10 cellular contexts compared by ENCODE assay signal in the genomic region with DNA sequence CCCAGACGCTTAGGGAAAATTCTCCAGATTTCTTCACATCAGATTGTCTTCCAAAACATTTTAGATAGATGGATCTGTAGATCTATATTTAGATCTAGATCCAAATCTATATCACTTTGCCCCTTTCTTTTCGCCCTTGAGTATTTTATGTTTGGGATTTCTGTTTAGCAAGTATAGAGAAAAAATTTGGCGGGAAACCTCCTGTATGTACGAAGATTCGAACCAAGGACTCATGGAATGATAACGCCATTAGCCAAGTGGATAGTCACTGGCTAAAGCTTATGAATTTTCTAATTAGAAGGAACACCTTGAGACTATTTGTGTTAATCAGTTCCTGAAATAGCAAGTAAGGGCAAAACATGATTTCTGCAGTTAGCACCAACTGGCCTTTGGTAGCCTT. TPM values are rescaled to one million over a fixed set of nuclear protein-coding genes. Genes with fewer than 3 reads are reported as not detected.
DNase-seq lines count a peak whose midpoint lies in the region; ATAC-seq, FAIRE-seq and TF ChIP-seq lines count a peak whose summit lies in the region.
"Had no signal": no experiment of that assay in that cellular context is flagged by ENCODE, and none has a peak within 500 bp of the region (broad histone marks: within the 10 kb centered on the region; RNA-seq: fewer than 3 reads in every experiment).

No MANE protein-coding gene starts in this region.

- in situ Hi-C loops in KBM-7 (cut with MboI; ENCODE audit: low pct_unique_long_range_greater_than_20kb, low sequenced_read_pairs), result no loop called here

- no peak for ATAC-seq in central memory CD8-positive, alpha-beta T cell (replicated peaks; ENCODE audit: extremely low read depth, poor library complexity, severe bottlenecking)
- ATAC-seq in natural killer cell (no peak), HG02840 (IDR thresholded peaks at IDR 0.05; ENCODE audit: low FRiP score, unreplicated experiment) (no peak)

- H3K4me1 Mint-ChIP-seq in CD14-positive monocyte, result peaks cover 22% of the 10 kb centered on the region
- peaks cover 23% of the 10 kb centered on the region for H3K4me1 Mint-ChIP-seq in central memory CD8-positive, alpha-beta T cell
- peaks cover 20 to 21% of the 10 kb centered on the region in 2 donors for H3K4me1 Mint-ChIP-seq in natural killer cell

- H3K36me3 Mint-ChIP-seq in CD14-positive monocyte, result no peaks in the 10 kb centered on the region
- peaks cover 17% of the 10 kb centered on the region for H3K36me3 Mint-ChIP-seq in central memory CD8-positive, alpha-beta T cell (ENCODE audit: insufficient read depth)
- no peaks in the 10 kb centered on the region for H3K36me3 Mint-ChIP-seq in natural killer cell

- H3K9me3 Mint-ChIP-seq in CD14-positive monocyte (peaks cover 0 to 1% (median 0%) of the 10 kb centered on the region in 7 donors), natural killer cell (no peaks in the 10 kb centered on the region)
- no peaks in the 10 kb centered on the region for H3K9me3 Mint-ChIP-seq in central memory CD8-positive, alpha-beta T cell

- FAIRE-seq in GM19239 (lab: Jason Lieb, UNC), result no peak
- FAIRE-seq: urothelium cell line had no signal

- TF ChIP-seq CTCF in CD14-positive monocyte (IDR thresholded peaks at IDR 0.05) (no peak), natural killer cell (IDR thresholded peaks at IDR 0.05) (no peak)

- H3K36me3 ChIP-seq in H7 (replicated peaks; ENCODE audit: control insufficient read depth, insufficient read depth, low read length), result no peaks in the 10 kb centered on the region

- DNase-seq in CD14-positive monocyte (ENCODE audit: low spot score), result no peak
- DNase-seq in KBM-7, result peak; percentile 20
- no peak for DNase-seq in central memory CD8-positive, alpha-beta T cell (ENCODE audit: low spot score in 2 of 2)
- no peak for DNase-seq in natural killer cell
- no peak for DNase-seq in H7
- no peak for DNase-seq in GM19239 (ENCODE audit: insufficient read length, low spot score)
- DNase-seq in HuH-7 (ENCODE audit: low spot score), result no peak

- H3K27me3 Mint-ChIP-seq in CD14-positive monocyte (ENCODE audit: low read depth in 3 of 3) (peaks cover 0 to 5% (median 0%) of the 10 kb centered on the region in 3 donors), natural killer cell (ENCODE audit: low read depth in 2 of 2) (no peaks in the 10 kb centered on the region)
- H3K27me3 Mint-ChIP-seq in central memory CD8-positive, alpha-beta T cell, result no peaks in the 10 kb centered on the region

- intact Hi-C loops in CD14-positive monocyte (cut with micrococcal nuclease) (loop anchor here (5.0 to 10.0 kb wide), 2 partner anchors 293 to 295 kb away; a partner anchor contains a TSS), natural killer cell (cut with micrococcal nuclease) (no loop called here)

- H3K4me3 Mint-ChIP-seq in CD14-positive monocyte (peak overlapping the region; percentile 85 to 91), natural killer cell (peak overlapping the region; percentile 98)
- peak overlapping the region; percentile 85 for H3K4me3 Mint-ChIP-seq in central memory CD8-positive, alpha-beta T cell

- H3K27me3 ChIP-seq in H7 (ENCODE audit: control insufficient read depth, insufficient read depth, low read length), result no peaks in the 10 kb centered on the region

- no peak overlapping the region for H3K4me3 ChIP-seq in H7 (ENCODE audit: insufficient read depth, low read depth, low read length)

- H3K27ac Mint-ChIP-seq in CD14-positive monocyte (no peak overlapping the region), natural killer cell (peak overlapping the region; percentile 95 to 99)
- H3K27ac Mint-ChIP-seq in central memory CD8-positive, alpha-beta T cell (ENCODE audit: low read depth), result peak overlapping the region; percentile 97

RNA-seq across cellular contexts. Expression of a gene that starts 1.2 kb away (rescaled TPM):
- under 1 TPM in 1 of 2 donors, not detected in 1; 0.13 TPM for polyA plus RNA-seq in CD14-positive monocyte
- 1 to 10 TPM; 1.2 to 2.9 (median 2.3) TPM for total RNA-seq in natural killer cell
- total RNA-seq in H7 (2014; rRNA removed; shearing (Covaris generic)), result 5.9 and 8.9 TPM in 2 replicates

RNA-seq across cellular contexts. Expression of a gene that starts 1.7 kb away (rescaled TPM):
- polyA plus RNA-seq in CD14-positive monocyte, result under 1 TPM in 1 of 2 donors, not detected in 1; 0.16 TPM
- total RNA-seq in natural killer cell, result 1 to 10 TPM in 1 of 3 donors, under 1 TPM in 2; 0.48 to 3.0 (median 0.73) TPM
- not detected in 2 replicates for total RNA-seq in H7 (2014; rRNA removed; shearing (Covaris generic))
- total RNA-seq: IMR-90 had no signal
- polyA plus RNA-seq: IMR-90 had no signal

Comparison
In these comparisons a context has a peak if more than half of its experiments do, and no peak if none do; other contexts are left out.
1. H3K27ac Mint-ChIP-seq: peak in central memory CD8-positive, alpha-beta T cell (single experiment) and natural killer cell (2 of 2); none in CD14-positive monocyte (0 of 7).
2. Peak in every context shown above with its lines, with median percentiles within 50 percentile points of each other: H3K4me3 Mint-ChIP-seq.